ENCODE assay signal across 9 cellular contexts in genomic region chr4:77418333-77418732, GRCh38.
DNase-seq lines count a peak whose midpoint lies in the region; ATAC-seq, FAIRE-seq and TF ChIP-seq lines count a peak whose summit lies in the region.
"Had no signal": no experiment of that assay in that cellular context is flagged by ENCODE, and none has a peak within 500 bp of the region (broad histone marks: within the 10 kb centered on the region; RNA-seq: fewer than 3 reads in every experiment).

No MANE protein-coding gene starts in this region.

- no peaks in the 10 kb centered on the region for H4K20me1 ChIP-seq in MM.1S (ENCODE audit: insufficient read depth, low read length)

- H3K36me3 Mint-ChIP-seq in activated CD4-positive, alpha-beta T cell treated with anti-CD3 and anti-CD28 coated beads, Interleukin-2, amount 10 ng/mL, durations not matched to agents 24 days and 14 days (ENCODE audit: low read depth), result no peaks in the 10 kb centered on the region
- H3K36me3 Mint-ChIP-seq: brain had no signal

- H3K27ac ChIP-seq in MM.1S (ENCODE audit: low read length) (no peak overlapping the region), small intestine (ENCODE audit: low read depth in 1 of 2, low read length in 1 of 2) (no peak overlapping the region)

- H3K27ac Mint-ChIP-seq in activated CD4-positive, alpha-beta T cell treated with anti-CD3 and anti-CD28 coated beads, Interleukin-2, amount 10 ng/mL, durations not matched to agents 24 days and 14 days, result no peak overlapping the region
- H3K27ac Mint-ChIP-seq: brain had no signal

- H3K79me2 ChIP-seq in MM.1S (ENCODE audit: low read length), result no peaks in the 10 kb centered on the region

- H2AFZ ChIP-seq in MM.1S (ENCODE audit: low read length), result no peak overlapping the region

- H3K27me3 ChIP-seq in MM.1S (replicated peaks; ENCODE audit: insufficient read depth, low read length) (no peaks in the 10 kb centered on the region), small intestine (ENCODE audit: control insufficient read depth in 2 of 2, insufficient read depth in 2 of 2, low read length in 2 of 2) (no peaks in the 10 kb centered on the region)

- no peak for FAIRE-seq in small intestine (lab: Jason Lieb, UNC)

- no peaks in the 10 kb centered on the region for H3K9me3 ChIP-seq in MM.1S (replicated peaks; ENCODE audit: insufficient read depth, low read length)
- no peaks in the 10 kb centered on the region for H3K9me3 ChIP-seq in small intestine (ENCODE audit: control insufficient read depth, low read depth)

- 10 to 41% (median 35%) methylated on average over 1 of the region's 1 CpG for WGBS in small intestine, 3 donors

- no peaks in the 10 kb centered on the region for H3K9me3 Mint-ChIP-seq in activated CD4-positive, alpha-beta T cell treated with anti-CD3 and anti-CD28 coated beads, Interleukin-2, amount 10 ng/mL, durations not matched to agents 24 days and 14 days
- H3K9me3 Mint-ChIP-seq: brain had no signal

- no peaks in the 10 kb centered on the region for H3K4me1 ChIP-seq in MM.1S (ENCODE audit: low read length)
- no peaks in the 10 kb centered on the region for H3K4me1 ChIP-seq in small intestine (ENCODE audit: control insufficient read depth in 2 of 2, insufficient read depth in 1 of 2, low read depth in 1 of 2, low read length in 1 of 2)

- H3K4me3 Mint-ChIP-seq in activated CD4-positive, alpha-beta T cell treated with anti-CD3 and anti-CD28 coated beads, Interleukin-2, amount 10 ng/mL, durations not matched to agents 24 days and 14 days, result no peak overlapping the region
- H3K4me3 Mint-ChIP-seq: brain had no signal

- no peak for ATAC-seq in GM21717 (IDR thresholded peaks at IDR 0.05; ENCODE audit: unreplicated experiment)

- DNase-seq in activated CD4-positive, alpha-beta T cell treated with anti-CD3 and anti-CD28 coated beads, Interleukin-2, amount 10 ng/mL, durations not matched to agents 24 days and 14 days, result peak; percentile 61
- DNase-seq in activated CD4-positive, alpha-beta T cell treated with anti-CD3 and anti-CD28 coated beads for 4 hours, result no peak
- no peak for DNase-seq in MM.1S
- peak; percentile 7 for DNase-seq in dermis blood vessel endothelial cell
- peak; percentile 61 for DNase-seq in small intestine
- DNase-seq in NK-92 (lab: John Stamatoyannopoulos, UW; ENCODE audit: unreplicated experiment), result no peak
- DNase-seq in cerebellum (ENCODE audit: low spot score), result no peak

- H3K4me3 ChIP-seq in MM.1S (ENCODE audit: low read length) (no peak overlapping the region), small intestine (ENCODE audit: low read depth in 1 of 2, low read length in 2 of 2) (no peak overlapping the region)

- H3K4me1 Mint-ChIP-seq in activated CD4-positive, alpha-beta T cell treated with anti-CD3 and anti-CD28 coated beads, Interleukin-2, amount 10 ng/mL, durations not matched to agents 24 days and 14 days, result no peaks in the 10 kb centered on the region

- peak; percentile 23 for TF ChIP-seq CTCF in MM.1S (IDR thresholded peaks at IDR 0.05; ENCODE audit: low read length)

- no peak overlapping the region for H3K4me2 ChIP-seq in MM.1S (ENCODE audit: low read depth, low read length)

- intact Hi-C loops in activated CD4-positive, alpha-beta T cell treated with anti-CD3 and anti-CD28 coated beads, Interleukin-2, amount 10 ng/mL, durations not matched to agents 24 days and 14 days (cut with micrococcal nuclease), result no loop called here

- no peak overlapping the region for H3K9ac ChIP-seq in MM.1S (ENCODE audit: low read length)

- H3K9me2 ChIP-seq in MM.1S (replicated peaks; ENCODE audit: insufficient read depth, low read length), result no peaks in the 10 kb centered on the region

- H3F3A ChIP-seq in MM.1S (ENCODE audit: insufficient read depth, low read length), result no peaks in the 10 kb centered on the region

- H3K36me3 ChIP-seq in MM.1S (replicated peaks; ENCODE audit: insufficient read depth, low read length) (no peaks in the 10 kb centered on the region), small intestine (ENCODE audit: control insufficient read depth in 2 of 2, insufficient read depth in 2 of 2, low read length in 2 of 2) (no peaks in the 10 kb centered on the region)

- peaks cover 25% of the 10 kb centered on the region for H3K27me3 Mint-ChIP-seq in activated CD4-positive, alpha-beta T cell treated with anti-CD3 and anti-CD28 coated beads, Interleukin-2, amount 10 ng/mL, durations not matched to agents 24 days and 14 days
- H3K27me3 Mint-ChIP-seq: brain had no signal

Comparison
In these comparisons a context has a peak if more than half of its experiments do, and no peak if none do; other contexts are left out.
1. DNase-seq: peak in activated CD4-positive, alpha-beta T cell treated with anti-CD3 and anti-CD28 coated beads, Interleukin-2, amount 10 ng/mL, durations not matched to agents 24 days and 14 days (single experiment), dermis blood vessel endothelial cell (single experiment) and small intestine (single experiment); none in activated CD4-positive, alpha-beta T cell treated with anti-CD3 and anti-CD28 coated beads for 4 hours (0 of 2), MM.1S (single experiment), NK-92 (single experiment) and cerebellum (single experiment).